Comparison of ENCODE assay signal across 19 cellular contexts in genomic region chr9:14863402-14863801, GRCh38. TPM values are rescaled to one million over a fixed set of nuclear protein-coding genes. Genes with fewer than 3 reads are reported as not detected.
"Had no signal": no experiment of that assay in that cellular context is flagged by ENCODE, and none has a peak within 500 bp of the region (broad histone marks: within the 10 kb centered on the region; RNA-seq: fewer than 3 reads in every experiment).

No MANE protein-coding gene starts in this region.

- DNase-seq: activated CD4-positive, alpha-beta memory T cell treated with anti-CD3 and anti-CD28 coated beads, Interleukin-2, amount 10 ng/mL, durations not matched to agents 7 days and 5 days; activated effector memory CD4-positive, alpha-beta T cell treated with anti-CD3 and anti-CD28 coated beads, Interleukin-2, amount 50 U/mL, for 16 hours; activated naive CD4-positive, alpha-beta T cell treated with anti-CD3 and anti-CD28 coated beads, Interleukin-2, amount 10 ng/mL, durations not matched to agents 7 days and 5 days; cortex of kidney; hypothalamus; nephron progenitor cell; nucleus accumbens; spleen; stimulated activated CD4-positive, alpha-beta T cell treated with anti-CD3 and anti-CD28 coated beads, Interleukin-4, amount 100 ng/mL, for 1 hour; stimulated activated naive CD4-positive, alpha-beta T cell; testis; trophoblast cell had no signal

- ATAC-seq: activated CD4-positive, CD25-positive, alpha-beta regulatory T cell treated with anti-CD3 and anti-CD28 coated beads, Interleukin-2, amount 50 U/mL, for 24 hours had no signal

- H3K4me3 ChIP-seq: cardiac muscle cell, spleen, testis had no signal

- H3K36me3 Mint-ChIP-seq: activated naive CD4-positive, alpha-beta T cell treated with anti-CD3 and anti-CD28 coated beads, Interleukin-2, amount 10 ng/mL, durations not matched to agents 7 days and 5 days; memory B cell had no signal

- FAIRE-seq: frontal cortex had no signal

- H3K9me3 ChIP-seq: spleen, testis had no signal

- H3K4me1 Mint-ChIP-seq: activated CD4-positive, alpha-beta memory T cell treated with anti-CD3 and anti-CD28 coated beads, Interleukin-2, amount 10 ng/mL, durations not matched to agents 7 days and 5 days; activated CD4-positive, alpha-beta T cell treated with anti-CD3 and anti-CD28 coated beads, Interleukin-2, amount 10 ng/mL, durations not matched to agents 24 days and 14 days; activated naive CD4-positive, alpha-beta T cell treated with anti-CD3 and anti-CD28 coated beads, Interleukin-2, amount 10 ng/mL, durations not matched to agents 7 days and 5 days; memory B cell had no signal

- H3K4me3 Mint-ChIP-seq: activated CD4-positive, alpha-beta memory T cell treated with anti-CD3 and anti-CD28 coated beads, Interleukin-2, amount 10 ng/mL, durations not matched to agents 7 days and 5 days; activated CD4-positive, alpha-beta T cell treated with anti-CD3 and anti-CD28 coated beads, Interleukin-2, amount 10 ng/mL, durations not matched to agents 24 days and 14 days; activated naive CD4-positive, alpha-beta T cell treated with anti-CD3 and anti-CD28 coated beads, Interleukin-2, amount 10 ng/mL, durations not matched to agents 7 days and 5 days; memory B cell; nephron progenitor cell had no signal

- H3K27ac ChIP-seq: cardiac muscle cell, spleen, testis, VCaP had no signal

- H3K36me3 ChIP-seq: spleen had no signal

- H3K27me3 Mint-ChIP-seq: activated CD4-positive, alpha-beta memory T cell treated with anti-CD3 and anti-CD28 coated beads, Interleukin-2, amount 10 ng/mL, durations not matched to agents 7 days and 5 days; activated CD4-positive, alpha-beta T cell treated with anti-CD3 and anti-CD28 coated beads, Interleukin-2, amount 10 ng/mL, durations not matched to agents 24 days and 14 days; memory B cell had no signal

- H3K27ac Mint-ChIP-seq: activated CD4-positive, alpha-beta memory T cell treated with anti-CD3 and anti-CD28 coated beads, Interleukin-2, amount 10 ng/mL, durations not matched to agents 7 days and 5 days; activated CD4-positive, alpha-beta T cell treated with anti-CD3 and anti-CD28 coated beads, Interleukin-2, amount 10 ng/mL, durations not matched to agents 24 days and 14 days; activated naive CD4-positive, alpha-beta T cell treated with anti-CD3 and anti-CD28 coated beads, Interleukin-2, amount 10 ng/mL, durations not matched to agents 7 days and 5 days; memory B cell; nephron progenitor cell had no signal

- H3K4me1 ChIP-seq: spleen, testis had no signal

- H3K9me3 Mint-ChIP-seq: activated CD4-positive, alpha-beta memory T cell treated with anti-CD3 and anti-CD28 coated beads, Interleukin-2, amount 10 ng/mL, durations not matched to agents 7 days and 5 days; activated CD4-positive, alpha-beta T cell treated with anti-CD3 and anti-CD28 coated beads, Interleukin-2, amount 10 ng/mL, durations not matched to agents 24 days and 14 days; activated naive CD4-positive, alpha-beta T cell treated with anti-CD3 and anti-CD28 coated beads, Interleukin-2, amount 10 ng/mL, durations not matched to agents 7 days and 5 days; memory B cell; nephron progenitor cell had no signal

- H3K27me3 ChIP-seq: cardiac muscle cell, spleen, testis had no signal

RNA-seq across cellular contexts. Expression of gene FREM1, which starts 46.8 kb away (rescaled TPM):
- total RNA-seq: activated CD4-positive, alpha-beta memory T cell treated with anti-CD3 and anti-CD28 coated beads, Interleukin-2, amount 10 ng/mL, durations not matched to agents 7 days and 5 days; activated CD4-positive, alpha-beta T cell treated with anti-CD3 and anti-CD28 coated beads, Interleukin-2, amount 10 ng/mL, durations not matched to agents 24 days and 14 days; T-helper 2 cell treated with Interferon-gamma antibody and Interleukin-4, amounts not matched to agents 100 ng/mL and 5 ng/mL, for 36 hours had no signal
